In the genomic region with DNA sequence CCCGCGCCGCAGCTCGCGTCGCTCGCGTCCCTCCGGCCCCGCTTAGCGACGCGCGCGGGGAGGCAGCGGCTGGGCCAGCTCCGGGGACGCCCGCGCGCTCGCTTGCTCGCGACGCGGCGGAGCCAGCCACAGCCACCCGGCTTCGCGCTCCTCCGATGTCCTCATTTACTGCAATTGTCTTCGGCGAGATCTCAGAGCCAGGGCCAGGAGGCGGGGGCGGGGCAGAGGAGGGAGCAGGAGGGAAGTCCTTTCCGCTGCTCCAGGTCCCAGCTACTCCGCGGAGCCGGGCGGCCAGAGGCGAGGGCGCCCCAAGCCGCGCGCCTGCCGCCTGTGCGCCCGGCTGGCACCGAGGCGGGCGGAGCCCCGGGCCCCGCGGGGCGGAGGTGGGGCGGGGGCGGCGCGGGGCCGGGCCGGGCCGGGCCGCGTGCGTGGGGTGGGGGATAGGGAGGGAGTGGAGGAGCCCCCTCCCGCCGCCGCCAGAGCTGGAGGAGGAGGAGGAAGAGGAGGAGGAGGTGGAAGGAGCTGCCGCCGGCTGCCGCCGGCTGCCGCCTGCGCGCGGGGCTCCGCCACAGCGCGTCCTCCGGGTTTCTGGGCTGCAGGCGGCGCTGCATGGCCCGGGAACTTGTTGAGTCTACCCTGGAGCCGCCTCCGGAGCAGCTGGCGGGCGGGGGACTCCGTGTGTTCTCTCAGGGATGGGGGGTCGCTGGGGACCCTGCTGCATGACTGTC, we compare ENCODE assay signal across 9 cellular contexts. TPM values are rescaled to one million over a fixed set of nuclear protein-coding genes. Genes with fewer than 3 reads are reported as not detected.
A peak's percentile ranks its signal among the peaks of the same experiment; 100 is the strongest.
DNase-seq lines count a peak whose midpoint lies in the region; ATAC-seq and TF ChIP-seq lines count a peak whose summit lies in the region.
"Had no signal": no experiment of that assay in that cellular context is flagged by ENCODE, and none has a peak within 500 bp of the region (broad histone marks: within the 10 kb centered on the region; RNA-seq: fewer than 3 reads in every experiment).

A gene with protein sequence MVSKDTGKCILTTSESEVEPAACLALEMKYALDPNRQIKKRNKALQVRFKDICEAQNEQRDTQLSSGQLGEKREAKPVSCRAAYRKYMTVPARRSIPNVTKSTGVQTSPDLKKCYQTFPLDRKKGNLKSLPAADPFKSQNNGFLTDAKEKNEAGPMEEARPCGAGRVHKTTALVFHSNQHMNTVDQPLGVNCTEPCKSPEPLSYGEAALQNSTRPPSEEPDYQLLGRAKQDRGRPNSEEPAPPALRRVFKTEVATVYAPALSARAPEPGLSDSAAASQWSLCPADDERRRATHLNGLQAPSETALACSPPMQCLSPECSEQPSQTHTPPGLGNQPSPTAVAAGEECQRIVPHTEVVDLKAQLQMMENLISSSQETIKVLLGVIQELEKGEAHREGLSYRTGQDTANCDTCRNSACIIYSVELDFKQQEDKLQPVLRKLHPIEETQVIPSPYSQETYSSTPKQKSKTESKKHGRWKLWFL (minus strand): TSS at position 365 of the 728 bp plus-strand sequence. CDS start 20,196 bp downstream, outside the sequence.

- no peaks in the 10 kb centered on the region for H3K36me3 ChIP-seq in osteoblast (ENCODE audit: insufficient read depth, low read length)

- no peak within 1 kb of the TSS for H2AFZ ChIP-seq in osteoblast (ENCODE audit: low read length)

- H3K27ac ChIP-seq in osteoblast (ENCODE audit: low read depth, low read length): no peak within 1 kb of the TSS

- no peaks in the 10 kb centered on the region for H3K9me3 ChIP-seq in osteoblast (ENCODE audit: low read depth, low read length)

- TF ChIP-seq CTCF in fibroblast of villous mesenchyme (IDR thresholded peaks at IDR 0.05; ENCODE audit: insufficient read depth, low read depth, low read length): peak; percentile 26
- TF ChIP-seq CTCF in osteoblast (IDR thresholded peaks at IDR 0.05; ENCODE audit: extremely low read depth, low read depth, low read length): peak; percentile 17

- H3K4me2 ChIP-seq in osteoblast (ENCODE audit: insufficient read depth, low read length): peak within 1 kb of the TSS; percentile 81

- H3K79me2 ChIP-seq in osteoblast (ENCODE audit: insufficient read depth, low read length): no peaks in the 10 kb centered on the region

- H4K20me1 ChIP-seq in osteoblast (ENCODE audit: insufficient read depth, low read length): peaks cover 43% of the 10 kb centered on the region

- peaks cover 8% of the 10 kb centered on the region for H3K4me1 ChIP-seq in osteoblast (ENCODE audit: insufficient read depth, low read length)

- ATAC-seq in GM18870 (IDR thresholded peaks at IDR 0.05; ENCODE audit: unreplicated experiment) (no peak), HG03135 (IDR thresholded peaks at IDR 0.05; ENCODE audit: unreplicated experiment) (no peak)
- ATAC-seq: HCT116 had no signal

- peak within 1 kb of the TSS; percentile 47 for H3K4me3 ChIP-seq in fibroblast of villous mesenchyme (ENCODE audit: low read depth, low read length)
- peak within 1 kb of the TSS; percentile 65 for H3K4me3 ChIP-seq in osteoblast (ENCODE audit: insufficient read depth, low read length)

- no peaks in the 10 kb centered on the region for H3K27me3 ChIP-seq in osteoblast (ENCODE audit: insufficient read depth, low read length)

- DNase-seq in CD1c-positive myeloid dendritic cell (ENCODE audit: extremely low spot score) (peak; percentile 11), NCI-H69 (lab: John Stamatoyannopoulos, UW) (peak; percentile 16), fibroblast of villous mesenchyme (ENCODE audit: low read depth) (peak; percentile 45), osteoblast (ENCODE audit: insufficient read length, low spot score, missing footprints) (peak; percentile 97), RKO (ENCODE audit: low spot score) (no peak), HT-29 (ENCODE audit: low spot score) (no peak)

RNA-seq across cellular contexts. Expression of the gene that starts here (rescaled TPM):
- under 0.01 TPM in 2 replicates for total RNA-seq in fibroblast of villous mesenchyme
- 0.29 and 0.36 TPM in 2 replicates for total RNA-seq in osteoblast
- not detected in 2 replicates for total RNA-seq in HT-29 (2014; rRNA removed; shearing (Covaris generic))

Comparison
In these comparisons a context has a peak if more than half of its experiments do, and no peak if none do; other contexts are left out.
1. Peak in DNase-seq and H3K4me3 ChIP-seq in fibroblast of villous mesenchyme; RNA of the gene not detected or under 1 TPM.
2. Peak in DNase-seq, H3K4me3 ChIP-seq and H3K4me2 ChIP-seq in osteoblast; RNA of the gene not detected or under 1 TPM.
3. DNase-seq: peak in CD1c-positive myeloid dendritic cell (single experiment) and NCI-H69 (single experiment); none in RKO (single experiment) and HT-29 (single experiment).